13 cellular contexts compared by ENCODE assay signal in genomic region chr7:115417662-115418061, GRCh38.
"Had no signal": no experiment of that assay in that cellular context is flagged by ENCODE, and none has a peak within 500 bp of the region (broad histone marks: within the 10 kb centered on the region; RNA-seq: fewer than 3 reads in every experiment).

No MANE protein-coding gene starts in this region.

- H3K4me1 ChIP-seq: stomach had no signal

- H3K27ac ChIP-seq: cardiac muscle cell, stomach had no signal

- H3K4me1 Mint-ChIP-seq: activated B cell treated with CpG ODN at 0.5 μM for 24 hours, nephron had no signal

- H3K27me3 Mint-ChIP-seq: activated CD8-positive, alpha-beta T cell treated with anti-CD3 and anti-CD28 coated beads for 36 hours had no signal

- H3K4me3 Mint-ChIP-seq: activated B cell treated with CpG ODN at 0.5 μM for 24 hours; activated CD8-positive, alpha-beta T cell treated with anti-CD3 and anti-CD28 coated beads for 36 hours; activated T-cell treated with anti-CD3 and anti-CD28 coated beads, Interleukin-2, amount 50 U/mL, for 4 hours; nephron had no signal

- H3K4me3 ChIP-seq: cardiac muscle cell, stomach had no signal

- H3K27me3 ChIP-seq: cardiac muscle cell, stomach had no signal

- DNase-seq: activated B cell treated with CpG ODN at 0.5 μM for 24 hours; activated CD4-positive, alpha-beta T cell treated with anti-CD3 and anti-CD28 coated beads for 48 hours; activated CD8-positive, alpha-beta T cell treated with anti-CD3 and anti-CD28 coated beads for 36 hours; activated effector memory CD4-positive, alpha-beta T cell treated with Interleukin-2 at 50 U/mL for 16 hours; activated naive CD4-positive, alpha-beta T cell treated with anti-CD3 and anti-CD28 coated beads, Interleukin-2, amount 50 U/mL, for 16 hours; activated T-cell treated with anti-CD3 and anti-CD28 coated beads, Interleukin-2, amount 50 U/mL, for 4 hours; hippocampal formation; stomach; T-helper 2 cell had no signal

- H3K27ac Mint-ChIP-seq: activated B cell treated with CpG ODN at 0.5 μM for 24 hours; activated CD8-positive, alpha-beta T cell treated with anti-CD3 and anti-CD28 coated beads for 36 hours; nephron had no signal

- ATAC-seq: activated CD8-positive, alpha-beta T cell treated with anti-CD3 and anti-CD28 coated beads for 36 hours; activated T-cell treated with anti-CD3 and anti-CD28 coated beads, Interleukin-2, amount 50 U/mL, for 4 hours; esophagus mucosa; sciatic nerve had no signal

- H3K9me3 ChIP-seq: stomach had no signal

- H3K36me3 ChIP-seq: cardiac muscle cell, stomach had no signal

- H3K9me3 Mint-ChIP-seq: activated B cell treated with CpG ODN at 0.5 μM for 24 hours; activated CD8-positive, alpha-beta T cell treated with anti-CD3 and anti-CD28 coated beads for 36 hours; activated T-cell treated with anti-CD3 and anti-CD28 coated beads, Interleukin-2, amount 50 U/mL, for 4 hours; nephron had no signal
